ENCODE assay signal across 10 cellular contexts in genomic region chr11:85694385-85694980, GRCh38. TPM values are rescaled to one million over a fixed set of nuclear protein-coding genes. Genes with fewer than 3 reads are reported as not detected.
DNase-seq lines count a peak whose midpoint lies in the region; ATAC-seq and TF ChIP-seq lines count a peak whose summit lies in the region.
"Had no signal": no experiment of that assay in that cellular context is flagged by ENCODE, and none has a peak within 500 bp of the region (broad histone marks: within the 10 kb centered on the region; RNA-seq: fewer than 3 reads in every experiment).

No MANE protein-coding gene starts in this region.

- H2AFZ ChIP-seq in PC-3 (ENCODE audit: low read length) = no peak overlapping the region

- H3K4me3 ChIP-seq in PC-3 (ENCODE audit: low read length) = no peak overlapping the region
- H3K4me3 ChIP-seq in epithelial cell of proximal tubule (ENCODE audit: low read depth, low read length) = no peak overlapping the region
- H3K4me3 ChIP-seq in prostate gland = no peak overlapping the region
- H3K4me3 ChIP-seq: SJCRH30 had no signal

- no peak overlapping the region for H3K9ac ChIP-seq in PC-3 (ENCODE audit: low read length)

- H4K20me1 ChIP-seq in PC-3 (ENCODE audit: low read length) = no peaks in the 10 kb centered on the region

- no peaks in the 10 kb centered on the region for H3K9me3 Mint-ChIP-seq in Calu3 (ENCODE audit: low read depth, unreplicated experiment)
- no peaks in the 10 kb centered on the region for H3K9me3 Mint-ChIP-seq in CD14-positive monocyte
- H3K9me3 Mint-ChIP-seq: memory B cell had no signal

- H3K4me1 Mint-ChIP-seq in Calu3 (ENCODE audit: low read depth, unreplicated experiment) (peaks cover 18% of the 10 kb centered on the region), CD14-positive monocyte (peaks cover 6% of the 10 kb centered on the region)

- peak; percentile 59 for ATAC-seq in PC-3
- ATAC-seq in HG03045 (IDR thresholded peaks at IDR 0.05; ENCODE audit: unreplicated experiment) = no peak

- POLR2A ChIA-PET in PC-3 (lab: Charles Lee; ENCODE audit: unreplicated experiment) = no interaction called here

- H3K9me2 ChIP-seq in PC-3 (replicated peaks; ENCODE audit: low read length) = no peaks in the 10 kb centered on the region

- H3K27me3 Mint-ChIP-seq in Calu3 (ENCODE audit: unreplicated experiment) (no peaks in the 10 kb centered on the region), CD14-positive monocyte (ENCODE audit: low read depth in 3 of 3) (peaks cover 0 to 1% (median 1%) of the 10 kb centered on the region in 3 donors)

- H3K36me3 Mint-ChIP-seq in Calu3 (ENCODE audit: insufficient read depth, unreplicated experiment) = no peaks in the 10 kb centered on the region
- no peaks in the 10 kb centered on the region for H3K36me3 Mint-ChIP-seq in CD14-positive monocyte
- H3K36me3 Mint-ChIP-seq: memory B cell had no signal

- BruUV-seq in Calu3 (replicated peaks; lab: Mats Ljungman, UMichigan) (no TSS peak), PC-3 (replicated peaks; lab: Mats Ljungman, UMichigan) (TSS peak; percentile 26)

- H3K4me1 ChIP-seq in PC-3 (ENCODE audit: insufficient read depth, low read length) = peaks cover 34% of the 10 kb centered on the region
- no peaks in the 10 kb centered on the region for H3K4me1 ChIP-seq in prostate gland (replicated peaks)
- H3K4me1 ChIP-seq: SJCRH30 had no signal

- no peaks in the 10 kb centered on the region for H3K27me3 ChIP-seq in PC-3 (ENCODE audit: low read length)
- H3K27me3 ChIP-seq in prostate gland (replicated peaks; ENCODE audit: insufficient read depth) = no peaks in the 10 kb centered on the region
- H3K27me3 ChIP-seq: SJCRH30 had no signal

- no peak for TF ChIP-seq POLR2A in prostate gland (IDR thresholded peaks at IDR 0.05)

- CTCF ChIA-PET in Calu3 (lab: Charles Lee) (no interaction called here), PC-3 (lab: Charles Lee) (interaction anchor here (0.6 to 0.9 kb wide), 2 partner anchors 132 to 160 kb away, joined by 3 to 4 read pairs; partner anchors contain the start of gene CCDC83)

- H3F3A ChIP-seq in PC-3 (ENCODE audit: low read length, unreplicated experiment) = no peaks in the 10 kb centered on the region

- H3K27ac Mint-ChIP-seq in Calu3 (ENCODE audit: unreplicated experiment) = no peak overlapping the region
- H3K27ac Mint-ChIP-seq in CD14-positive monocyte = no peak overlapping the region
- H3K27ac Mint-ChIP-seq: memory B cell had no signal

- no peak overlapping the region for H3K4me3 Mint-ChIP-seq in Calu3 (ENCODE audit: low read depth, unreplicated experiment)
- H3K4me3 Mint-ChIP-seq in CD14-positive monocyte = no peak overlapping the region
- H3K4me3 Mint-ChIP-seq: memory B cell had no signal

- H3K9me3 ChIP-seq in PC-3 (ENCODE audit: low read length) (no peaks in the 10 kb centered on the region), prostate gland (no peaks in the 10 kb centered on the region)
- H3K9me3 ChIP-seq: SJCRH30 had no signal

- no peak overlapping the region for H3K4me2 ChIP-seq in PC-3 (ENCODE audit: low read length)

- no peaks in the 10 kb centered on the region for H3K79me2 ChIP-seq in PC-3 (ENCODE audit: low read length)

- DNase-seq in Calu3 = peak; percentile 6
- peak; percentile 22 for DNase-seq in GM20000 (ENCODE audit: low spot score)
- peak; percentile 87 for DNase-seq in PC-3
- DNase-seq in epithelial cell of proximal tubule (ENCODE audit: low read depth) = no peak
- no peak for DNase-seq in prostate gland (ENCODE audit: low spot score)
- no peak for DNase-seq in CD14-positive monocyte (ENCODE audit: low spot score)
- no peak for DNase-seq in GOT3 (lab: John Stamatoyannopoulos, UW)

- no peak for TF ChIP-seq CTCF in Calu3 (IDR thresholded peaks at IDR 0.05; ENCODE audit: unreplicated experiment)
- TF ChIP-seq CTCF in GM20000 (IDR thresholded peaks at IDR 0.05; ENCODE audit: extremely low read depth, missing control alignments) = peak; percentile 11
- peak; percentile 94 for TF ChIP-seq CTCF in PC-3 (conservative IDR thresholded peaks at IDR 0.05; ENCODE audit: low read depth, low read length)
- peak; percentile 59 for TF ChIP-seq CTCF in epithelial cell of proximal tubule (conservative IDR thresholded peaks at IDR 0.05; ENCODE audit: low read depth, low read length)
- TF ChIP-seq CTCF in prostate gland (IDR thresholded peaks at IDR 0.05) = peak in 3 of 4 experiments; percentile 52 to 70 (median 67)
- TF ChIP-seq CTCF in CD14-positive monocyte (IDR thresholded peaks at IDR 0.05) = no peak

- H3K36me3 ChIP-seq in PC-3 (ENCODE audit: low read depth, low read length) (peaks cover 15% of the 10 kb centered on the region; the same call in 1 of the 2 replicates), prostate gland (no peaks in the 10 kb centered on the region)

- intact Hi-C loops in Calu3 (cut with micrococcal nuclease; ENCODE audit: unreplicated experiment) (loop anchor here (2.0 to 10.0 kb wide), 2 partner anchors 50 to 130 kb away; no protein-coding TSS in a partner anchor), PC-3 (cut with micrococcal nuclease) (loop anchor here (1.0 to 5.0 kb wide), 5 partner anchors 53 to 1224 kb away; no protein-coding TSS in a partner anchor), prostate gland (cut with DNase I) (loop anchor here (10.0 kb wide), 1 partner anchor 520 kb away; no protein-coding TSS in a partner anchor), CD14-positive monocyte (cut with micrococcal nuclease) (no loop called here)

- WGBS in prostate gland = 96% methylated on average over 1 of the region's 1 CpG

- H3K27ac ChIP-seq in PC-3 (ENCODE audit: low read length) (peak overlapping the region; percentile 10; the same call in 1 of the 2 replicates), prostate gland (no peak overlapping the region)
- H3K27ac ChIP-seq: SJCRH30 had no signal

RNA-seq across cellular contexts. Expression of gene CCDC89, which starts 8.5 kb away (rescaled TPM):
- total RNA-seq in Calu3 (2022) = 0.26 and 0.44 TPM in 2 replicates
- total RNA-seq in PC-3 (2014; rRNA removed) = 0.55 TPM in 1 of 2 replicates, not detected in the other
- 0.51 TPM in 1 of 2 replicates, not detected in the other for total RNA-seq in epithelial cell of proximal tubule
- total RNA-seq in prostate gland = 1 to 10 TPM; 1.4 to 3.6 TPM
- polyA plus RNA-seq in CD14-positive monocyte = not detected

RNA-seq across cellular contexts. Expression of gene CREBZF, which starts 29.6 kb away (rescaled TPM):
- total RNA-seq in Calu3 (2022) (31.0 and 31.2 TPM in 2 replicates), PC-3 (2014; rRNA removed) (75.0 and 114 TPM in 2 replicates), epithelial cell of proximal tubule (20.6 and 24.7 TPM in 2 replicates), prostate gland (10 to 100 TPM; 50.2 to 89.5 TPM)
- 1 to 10 TPM; 3.1 to 3.9 TPM for polyA plus RNA-seq in CD14-positive monocyte

RNA-seq across cellular contexts. Expression of gene TMEM126A, which starts 46.7 kb away (rescaled TPM):
- 20.9 and 22.9 TPM in 2 replicates for total RNA-seq in Calu3 (2022)
- 34.0 and 37.8 TPM in 2 replicates for total RNA-seq in PC-3 (2014; rRNA removed)
- total RNA-seq in epithelial cell of proximal tubule = 24.3 and 24.6 TPM in 2 replicates
- 10 to 100 TPM; 13.6 to 24.4 TPM for total RNA-seq in prostate gland
- polyA plus RNA-seq in CD14-positive monocyte = 10 to 100 TPM; 71.1 to 71.3 TPM

Comparison
In these comparisons a context has a peak if more than half of its experiments do, and no peak if none do; other contexts are left out.
1. DNase-seq: peak in Calu3 (single experiment), GM20000 (single experiment) and PC-3 (single experiment); none in epithelial cell of proximal tubule (single experiment), prostate gland (single experiment), CD14-positive monocyte (single experiment) and GOT3 (single experiment).
2. CTCF ChIP-seq: peak in GM20000 (single experiment), PC-3 (single experiment), epithelial cell of proximal tubule (single experiment) and prostate gland (3 of 4); none in Calu3 (single experiment) and CD14-positive monocyte (single experiment).
3. intact Hi-C loops: an anchor here in Calu3 (2.0 to 10.0 kb wide), PC-3 (1.0 to 5.0 kb wide) and prostate gland (10.0 kb wide); none called in CD14-positive monocyte.